ENCODE assay signal across 11 cellular contexts in genomic region chr1:25017436-25018109, GRCh38.
DNase-seq lines count a peak whose midpoint lies in the region; ATAC-seq lines count a peak whose summit lies in the region.
"Had no signal": no experiment of that assay in that cellular context is flagged by ENCODE, and none has a peak within 500 bp of the region (broad histone marks: within the 10 kb centered on the region; RNA-seq: fewer than 3 reads in every experiment).

No MANE protein-coding gene starts in this region.

- no peaks in the 10 kb centered on the region for H3K36me3 Mint-ChIP-seq in activated naive CD4-positive, alpha-beta T cell treated with anti-CD3 and anti-CD28 coated beads for 36 hours (ENCODE audit: low read depth)
- peaks cover 10% of the 10 kb centered on the region for H3K36me3 Mint-ChIP-seq in stimulated activated effector memory CD8-positive, alpha-beta T cell treated with anti-CD3 and anti-CD28 coated beads, Interleukin-12 subunit alpha, Interleukin-12 subunit beta, amount 100 ng/mL, for 72 hours

- no peak overlapping the region for H3K4me3 Mint-ChIP-seq in activated naive CD4-positive, alpha-beta T cell treated with anti-CD3 and anti-CD28 coated beads for 36 hours
- H3K4me3 Mint-ChIP-seq in stimulated activated effector memory CD8-positive, alpha-beta T cell treated with anti-CD3 and anti-CD28 coated beads, Interleukin-12 subunit alpha, Interleukin-12 subunit beta, amount 100 ng/mL, for 72 hours: peak overlapping the region; percentile 51

- peak; percentile 26 for ATAC-seq in stimulated activated effector memory CD8-positive, alpha-beta T cell treated with anti-CD3 and anti-CD28 coated beads, Interleukin-12 subunit alpha, Interleukin-12 subunit beta, amount 100 ng/mL, for 72 hours
- no peak for ATAC-seq in HG02840 (IDR thresholded peaks at IDR 0.05; ENCODE audit: low FRiP score, unreplicated experiment)

- H3K9me3 Mint-ChIP-seq in activated naive CD4-positive, alpha-beta T cell treated with anti-CD3 and anti-CD28 coated beads for 36 hours: no peaks in the 10 kb centered on the region
- no peaks in the 10 kb centered on the region for H3K9me3 Mint-ChIP-seq in stimulated activated effector memory CD8-positive, alpha-beta T cell treated with anti-CD3 and anti-CD28 coated beads, Interleukin-12 subunit alpha, Interleukin-12 subunit beta, amount 100 ng/mL, for 72 hours

- peak overlapping the region; percentile 43 for H3K27ac Mint-ChIP-seq in activated naive CD4-positive, alpha-beta T cell treated with anti-CD3 and anti-CD28 coated beads for 36 hours
- peak overlapping the region; percentile 96 for H3K27ac Mint-ChIP-seq in stimulated activated effector memory CD8-positive, alpha-beta T cell treated with anti-CD3 and anti-CD28 coated beads, Interleukin-12 subunit alpha, Interleukin-12 subunit beta, amount 100 ng/mL, for 72 hours

- CTCF ChIA-PET in activated naive CD4-positive, alpha-beta T cell treated with anti-CD3 and anti-CD28 coated beads for 36 hours (lab: Charles Lee): no interaction called here

- no peak for DNase-seq in activated naive CD4-positive, alpha-beta T cell treated with anti-CD3 and anti-CD28 coated beads for 36 hours
- DNase-seq in activated naive CD4-positive, alpha-beta T cell treated with Interleukin-2 at 50 U/mL for 16 hours: no peak
- DNase-seq in T-helper 22 cell (ENCODE audit: low read depth) (peak; percentile 16), fibroblast of gingiva (ENCODE audit: low read depth) (peak; percentile 16), SKM-1 (lab: John Stamatoyannopoulos, UW; ENCODE audit: unreplicated experiment) (no peak), NCI-H774 (lab: John Stamatoyannopoulos, UW) (no peak)
- no peak for DNase-seq in stimulated activated effector memory CD8-positive, alpha-beta T cell treated with anti-CD3 and anti-CD28 coated beads, Interleukin-12 subunit alpha, Interleukin-12 subunit beta, amount 100 ng/mL, for 72 hours (ENCODE audit: low spot score in 2 of 2)
- DNase-seq: KG1, NCI-H510A treated with DMSO at 0.1 percent for 48 hours, T1000 had no signal

- peaks cover 52% of the 10 kb centered on the region for H3K4me1 Mint-ChIP-seq in activated naive CD4-positive, alpha-beta T cell treated with anti-CD3 and anti-CD28 coated beads for 36 hours (ENCODE audit: low read depth)
- peaks cover 71% of the 10 kb centered on the region for H3K4me1 Mint-ChIP-seq in stimulated activated effector memory CD8-positive, alpha-beta T cell treated with anti-CD3 and anti-CD28 coated beads, Interleukin-12 subunit alpha, Interleukin-12 subunit beta, amount 100 ng/mL, for 72 hours

- intact Hi-C loops in activated naive CD4-positive, alpha-beta T cell treated with anti-CD3 and anti-CD28 coated beads for 36 hours (cut with micrococcal nuclease): no loop called here

- H3K27me3 Mint-ChIP-seq in activated naive CD4-positive, alpha-beta T cell treated with anti-CD3 and anti-CD28 coated beads for 36 hours (ENCODE audit: low read depth): no peaks in the 10 kb centered on the region

Comparison
In these comparisons a context has a peak if more than half of its experiments do, and no peak if none do; other contexts are left out.
1. DNase-seq: peak in T-helper 22 cell (single experiment) and fibroblast of gingiva (single experiment); none in activated naive CD4-positive, alpha-beta T cell treated with anti-CD3 and anti-CD28 coated beads for 36 hours (single experiment), activated naive CD4-positive, alpha-beta T cell treated with Interleukin-2 at 50 U/mL for 16 hours (single experiment), stimulated activated effector memory CD8-positive, alpha-beta T cell treated with anti-CD3 and anti-CD28 coated beads, Interleukin-12 subunit alpha, Interleukin-12 subunit beta, amount 100 ng/mL, for 72 hours (0 of 2), SKM-1 (single experiment) and NCI-H774 (single experiment).